Comparison of ENCODE assay signal across 8 cellular contexts in the genomic region with DNA sequence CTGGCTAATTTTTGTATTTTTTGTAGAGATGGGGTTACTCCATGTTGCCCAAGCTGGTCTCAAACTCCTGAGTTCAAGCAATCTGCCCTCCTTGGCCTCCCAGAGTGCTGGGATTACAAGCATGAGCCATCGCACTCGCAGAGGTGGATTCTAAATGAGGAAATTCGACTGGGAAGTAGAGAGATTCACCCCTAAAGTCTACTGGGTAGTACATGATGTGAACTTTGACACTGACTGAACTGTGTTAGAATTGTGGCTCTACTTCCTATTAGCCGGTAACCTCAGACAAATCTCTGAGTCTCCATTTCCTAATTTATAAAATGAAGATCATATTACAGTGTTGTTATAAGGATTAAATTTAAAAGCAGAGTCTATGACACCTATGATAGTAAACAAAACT.
"Had no signal": no experiment of that assay in that cellular context is flagged by ENCODE, and none has a peak within 500 bp of the region (broad histone marks: within the 10 kb centered on the region; RNA-seq: fewer than 3 reads in every experiment).

No MANE protein-coding gene starts in this region.

- H3K4me3 ChIP-seq: GM23338 had no signal

- ATAC-seq: GM23338, HepG2 had no signal

- H3K4me2 ChIP-seq: GM23338 had no signal

- H3K9me3 Mint-ChIP-seq: IgD-negative memory B cell had no signal

- DNase-seq: H9, HCEC 1CT, HFFc6, KBM-7 had no signal

- H3K4me1 Mint-ChIP-seq: IgD-negative memory B cell had no signal

- H3K4me3 Mint-ChIP-seq: GM23338, H9, HFFc6, IgD-negative memory B cell had no signal

- H3K27ac ChIP-seq: HL-60 had no signal

- H2AFZ ChIP-seq: GM23338 had no signal

- H3K36me3 Mint-ChIP-seq: IgD-negative memory B cell had no signal

- H3K27ac Mint-ChIP-seq: GM23338, HFFc6, IgD-negative memory B cell had no signal
